In the genomic region with DNA sequence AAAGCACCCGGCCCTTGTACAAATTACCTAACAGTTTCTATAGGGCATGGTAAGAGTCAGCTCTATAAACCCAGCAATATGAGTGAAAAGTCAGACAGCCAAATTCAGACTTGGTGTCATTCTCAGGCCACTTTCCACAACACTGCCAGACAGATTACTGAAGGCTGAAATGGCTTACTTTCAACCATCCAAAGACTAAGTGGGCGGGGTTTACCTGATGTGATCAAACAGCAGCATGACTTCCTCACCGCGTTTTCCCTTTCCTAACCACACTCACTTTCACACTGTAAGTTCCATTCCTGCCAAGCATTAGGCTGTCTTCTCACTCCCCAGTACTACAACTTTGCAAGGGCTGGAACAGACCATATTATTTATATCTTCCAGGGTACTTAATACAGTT, we compare ENCODE assay signal across 9 cellular contexts.
DNase-seq lines count a peak whose midpoint lies in the region; ATAC-seq and TF ChIP-seq lines count a peak whose summit lies in the region.
"Had no signal": no experiment of that assay in that cellular context is flagged by ENCODE, and none has a peak within 500 bp of the region (broad histone marks: within the 10 kb centered on the region; RNA-seq: fewer than 3 reads in every experiment).

No MANE protein-coding gene starts in this region.

- no peak overlapping the region for H4K8ac ChIP-seq in neuronal stem cell (ENCODE audit: low read depth, low read length)

- intact Hi-C loops in CD4-positive, alpha-beta T cell (cut with DNase I, micrococcal nuclease): no loop called here
- intact Hi-C loops in sigmoid colon (cut with DNase I): no loop called here
- intact Hi-C loops in ascending aorta (cut with DNase I): no loop called here

- TF ChIP-seq EP300 in sigmoid colon (IDR thresholded peaks at IDR 0.05): no peak

- CTCF ChIA-PET in CD4-positive, alpha-beta T cell (lab: Charles Lee): no interaction called here
- CTCF ChIA-PET in activated CD8-positive, alpha-beta T cell treated with anti-CD3 and anti-CD28 coated beads, Interleukin-2, amount 10 ng/mL, durations not matched to agents 7 days and 5 days (lab: Charles Lee): no interaction called here

- H3K4me3 ChIP-seq in neuronal stem cell (ENCODE audit: low read length in 2 of 2) (no peak overlapping the region), sigmoid colon (no peak overlapping the region), ascending aorta (no peak overlapping the region)

- H2AK5ac ChIP-seq in neuronal stem cell (ENCODE audit: low read depth, low read length): no peak overlapping the region

- no peak overlapping the region for H3K27ac ChIP-seq in CD4-positive, alpha-beta T cell (ENCODE audit: low read depth, low read length)
- no peak overlapping the region for H3K27ac ChIP-seq in neuronal stem cell (replicated peaks; ENCODE audit: low read length)
- no peak overlapping the region for H3K27ac ChIP-seq in sigmoid colon
- no peak overlapping the region for H3K27ac ChIP-seq in ascending aorta

- no peak overlapping the region for H2BK15ac ChIP-seq in neuronal stem cell (ENCODE audit: low read length)

- H3K18ac ChIP-seq in neuronal stem cell (ENCODE audit: low read length): no peak overlapping the region

- peak; percentile 54 for ATAC-seq in CD4-positive, alpha-beta T cell (ENCODE audit: poor library complexity)
- ATAC-seq in GM19351 (IDR thresholded peaks at IDR 0.05; ENCODE audit: unreplicated experiment) (peak; percentile 61), HG03108 (IDR thresholded peaks at IDR 0.05; ENCODE audit: unreplicated experiment) (peak; percentile 57)
- peak; percentile 93 for ATAC-seq in activated CD8-positive, alpha-beta T cell treated with anti-CD3 and anti-CD28 coated beads, Interleukin-2, amount 10 ng/mL, durations not matched to agents 7 days and 5 days

- no peak for DNase-seq in CD4-positive, alpha-beta T cell
- DNase-seq in activated CD8-positive, alpha-beta T cell treated with anti-CD3 and anti-CD28 coated beads, Interleukin-2, amount 10 ng/mL, durations not matched to agents 7 days and 5 days: peak; percentile 53
- DNase-seq in neuronal stem cell (ENCODE audit: low spot score) (no peak), sigmoid colon (no peak), NCI-H1694 treated with DMSO at 0.1 percent for 48 hours (lab: John Stamatoyannopoulos, UW) (no peak), ascending aorta (ENCODE audit: low spot score in 2 of 2) (no peak)

- peaks cover 12% of the 10 kb centered on the region for H3K4me1 Mint-ChIP-seq in CD4-positive, alpha-beta T cell (ENCODE audit: low read depth)
- H3K4me1 Mint-ChIP-seq in activated CD8-positive, alpha-beta T cell treated with anti-CD3 and anti-CD28 coated beads, Interleukin-2, amount 10 ng/mL, durations not matched to agents 7 days and 5 days (ENCODE audit: low read depth): peaks cover 10% of the 10 kb centered on the region

- no peak overlapping the region for H2AFZ ChIP-seq in neuronal stem cell (ENCODE audit: low read length)

- POLR2A ChIA-PET in CD4-positive, alpha-beta T cell (lab: Charles Lee): no interaction called here
- POLR2A ChIA-PET in activated CD8-positive, alpha-beta T cell treated with anti-CD3 and anti-CD28 coated beads, Interleukin-2, amount 10 ng/mL, durations not matched to agents 7 days and 5 days (lab: Charles Lee): no interaction called here

- H3K27me3 ChIP-seq in CD4-positive, alpha-beta T cell (ENCODE audit: control insufficient read depth, insufficient read depth, low read length): no peaks in the 10 kb centered on the region
- H3K27me3 ChIP-seq in neuronal stem cell (ENCODE audit: control insufficient read depth in 3 of 3, insufficient read depth in 3 of 3, low read depth in 1 of 3, low read length in 3 of 3): no peaks in the 10 kb centered on the region
- no peaks in the 10 kb centered on the region for H3K27me3 ChIP-seq in sigmoid colon
- no peaks in the 10 kb centered on the region for H3K27me3 ChIP-seq in ascending aorta

- H3K9ac ChIP-seq in neuronal stem cell (ENCODE audit: low read depth, low read length, poor library complexity): no peak overlapping the region

- no peak for TF ChIP-seq POLR2A in sigmoid colon (IDR thresholded peaks at IDR 0.05)

- no peak overlapping the region for H3K4me3 Mint-ChIP-seq in CD4-positive, alpha-beta T cell
- H3K4me3 Mint-ChIP-seq in activated CD8-positive, alpha-beta T cell treated with anti-CD3 and anti-CD28 coated beads, Interleukin-2, amount 10 ng/mL, durations not matched to agents 7 days and 5 days: no peak overlapping the region
- H3K4me3 Mint-ChIP-seq: CD8-positive, alpha-beta memory T cell had no signal

- H3K4me1 ChIP-seq in neuronal stem cell (ENCODE audit: control insufficient read depth in 2 of 2, insufficient read depth in 1 of 2, low read depth in 1 of 2, low read length in 2 of 2): peaks cover 0 to 3% of the 10 kb centered on the region in 2 donors
- peaks cover 0 to 5% (median under 1%) of the 10 kb centered on the region in 4 donors for H3K4me1 ChIP-seq in sigmoid colon
- H3K4me1 ChIP-seq in ascending aorta: no peaks in the 10 kb centered on the region

- no CpG with 5 or more reads among the region's 4 CpGs for WGBS in neuronal stem cell (ENCODE audit: extremely low coverage in 2 of 2, insufficient read length in 2 of 2, insufficient replicate concordance in 1 of 2), 2 donors
- 52 to 72% methylated on average over 4 of the region's 4 CpGs for WGBS in sigmoid colon, 2 donors

- H4K91ac ChIP-seq in neuronal stem cell (ENCODE audit: low read depth, low read length, poor library complexity): no peak overlapping the region

- H3K36me3 Mint-ChIP-seq in CD4-positive, alpha-beta T cell (ENCODE audit: low read depth): no peaks in the 10 kb centered on the region
- peaks cover 2% of the 10 kb centered on the region for H3K36me3 Mint-ChIP-seq in activated CD8-positive, alpha-beta T cell treated with anti-CD3 and anti-CD28 coated beads, Interleukin-2, amount 10 ng/mL, durations not matched to agents 7 days and 5 days (ENCODE audit: low read depth)

- TF ChIP-seq CTCF in CD4-positive, alpha-beta T cell (IDR thresholded peaks at IDR 0.05): no peak
- TF ChIP-seq CTCF in sigmoid colon (IDR thresholded peaks at IDR 0.05) (no peak), ascending aorta (IDR thresholded peaks at IDR 0.05) (no peak)

- H3K4me2 ChIP-seq in neuronal stem cell (ENCODE audit: insufficient read depth, low read length, poor library complexity, severe bottlenecking): no peak overlapping the region

- H3K9me3 ChIP-seq in CD4-positive, alpha-beta T cell (ENCODE audit: control insufficient read depth, low read length): no peaks in the 10 kb centered on the region
- H3K9me3 ChIP-seq in neuronal stem cell (replicated peaks in 1 of 2; ENCODE audit: control insufficient read depth in 2 of 2, insufficient read depth in 1 of 2, low read depth in 1 of 2, low read length in 2 of 2) (no peaks in the 10 kb centered on the region), sigmoid colon (no peaks in the 10 kb centered on the region), ascending aorta (peaks cover 0 to 5% of the 10 kb centered on the region in 2 donors)

- no peak overlapping the region for H3K4ac ChIP-seq in neuronal stem cell (ENCODE audit: low read length)

- no peak overlapping the region for H2BK120ac ChIP-seq in neuronal stem cell (ENCODE audit: low read depth, low read length)

- H3K14ac ChIP-seq in neuronal stem cell (ENCODE audit: low read length): no peak overlapping the region

- peaks cover 2% of the 10 kb centered on the region for H3K79me1 ChIP-seq in neuronal stem cell (ENCODE audit: low read depth, low read length)

- H2BK5ac ChIP-seq in neuronal stem cell (ENCODE audit: low read length): no peak overlapping the region

- no peaks in the 10 kb centered on the region for H3K27me3 Mint-ChIP-seq in CD4-positive, alpha-beta T cell
- peaks cover 2% of the 10 kb centered on the region for H3K27me3 Mint-ChIP-seq in activated CD8-positive, alpha-beta T cell treated with anti-CD3 and anti-CD28 coated beads, Interleukin-2, amount 10 ng/mL, durations not matched to agents 7 days and 5 days (ENCODE audit: low read depth)

- H2BK12ac ChIP-seq in neuronal stem cell (ENCODE audit: low read length): no peak overlapping the region

- H3K36me3 ChIP-seq in neuronal stem cell (replicated peaks in 1 of 2; ENCODE audit: control insufficient read depth in 2 of 2, insufficient read depth in 2 of 2, low read length in 2 of 2) (no peaks in the 10 kb centered on the region), sigmoid colon (no peaks in the 10 kb centered on the region), ascending aorta (no peaks in the 10 kb centered on the region)

- H3K23ac ChIP-seq in neuronal stem cell (ENCODE audit: low read depth, low read length, poor library complexity): no peak overlapping the region

- H3K9me3 Mint-ChIP-seq in CD4-positive, alpha-beta T cell: peaks cover 2% of the 10 kb centered on the region
- H3K9me3 Mint-ChIP-seq in activated CD8-positive, alpha-beta T cell treated with anti-CD3 and anti-CD28 coated beads, Interleukin-2, amount 10 ng/mL, durations not matched to agents 7 days and 5 days (ENCODE audit: insufficient read depth): no peaks in the 10 kb centered on the region

- no peak overlapping the region for H3K27ac Mint-ChIP-seq in CD4-positive, alpha-beta T cell
- H3K27ac Mint-ChIP-seq in activated CD8-positive, alpha-beta T cell treated with anti-CD3 and anti-CD28 coated beads, Interleukin-2, amount 10 ng/mL, durations not matched to agents 7 days and 5 days: no peak overlapping the region
- H3K27ac Mint-ChIP-seq: CD8-positive, alpha-beta memory T cell had no signal
